Comparison of ENCODE assay signal across 10 cellular contexts in genomic region chr2:236546561-236546961, GRCh38. TPM values are rescaled to one million over a fixed set of nuclear protein-coding genes. Genes with fewer than 3 reads are reported as not detected.
DNase-seq lines count a peak whose midpoint lies in the region; ATAC-seq, FAIRE-seq and TF ChIP-seq lines count a peak whose summit lies in the region.
"Had no signal": no experiment of that assay in that cellular context is flagged by ENCODE, and none has a peak within 500 bp of the region (broad histone marks: within the 10 kb centered on the region; RNA-seq: fewer than 3 reads in every experiment).

No MANE protein-coding gene starts in this region.

- BruUV-seq in IMR-90 (replicated peaks; lab: Mats Ljungman, UMichigan), result no TSS peak

- no peak overlapping the region for H3K56ac ChIP-seq in IMR-90 (ENCODE audit: extremely low read depth, insufficient read depth, low read length)

- TF ChIP-seq POLR2A in IMR-90 (IDR thresholded peaks at IDR 0.05; ENCODE audit: low read depth, low read length) (no peak), gastroesophageal sphincter (IDR thresholded peaks at IDR 0.05) (no peak)

- in situ Hi-C loops in IMR-90 (cut with MboI; ENCODE audit: low sequenced_read_pairs), result no loop called here

- H3K27ac Mint-ChIP-seq in naive thymus-derived CD8-positive, alpha-beta T cell, result peak overlapping the region; percentile 82 to 99 (median 96)

- H3K4me2 ChIP-seq in IMR-90 (ENCODE audit: low read depth, low read length), result no peak overlapping the region

- H3K36me3 ChIP-seq in IMR-90 (ENCODE audit: control insufficient read depth, insufficient read depth, low read length), result no peaks in the 10 kb centered on the region
- H3K36me3 ChIP-seq in gastroesophageal sphincter, result no peaks in the 10 kb centered on the region
- H3K36me3 ChIP-seq: thoracic aorta had no signal

- peaks cover 5 to 28% (median 10%) of the 10 kb centered on the region in 3 donors for H3K36me3 Mint-ChIP-seq in naive thymus-derived CD8-positive, alpha-beta T cell

- intact Hi-C loops in IMR-90 (cut with micrococcal nuclease), result no loop called here

- H3K4me3 ChIP-seq in IMR-90 (ENCODE audit: insufficient read depth, low read depth, low read length) (no peak overlapping the region), gastroesophageal sphincter (no peak overlapping the region)
- H3K4me3 ChIP-seq: thoracic aorta had no signal

- no peak overlapping the region for H3K14ac ChIP-seq in IMR-90 (replicated peaks; ENCODE audit: low read depth, low read length)

- ATAC-seq in IMR-90 (ENCODE audit: low read depth) (no peak), gastroesophageal sphincter (no peak)
- peak; percentile 72 to 78 for ATAC-seq in naive thymus-derived CD8-positive, alpha-beta T cell

- TF ChIP-seq CTCF in IMR-90 (conservative IDR thresholded peaks at IDR 0.05; ENCODE audit: low read depth, low read length) (no peak), gastroesophageal sphincter (IDR thresholded peaks at IDR 0.05) (no peak)

- CTCF ChIA-PET in IMR-90 (lab: Yijun Ruan, JAX), result no interaction called here

- H3K18ac ChIP-seq in IMR-90 (ENCODE audit: low read depth, low read length), result no peak overlapping the region

- H2BK120ac ChIP-seq in IMR-90 (ENCODE audit: low read depth, low read length), result no peak overlapping the region

- H3K23ac ChIP-seq in IMR-90 (ENCODE audit: low read depth, low read length), result no peak overlapping the region

- peaks cover 52 to 98% (median 94%) of the 10 kb centered on the region in 4 donors for H3K4me1 Mint-ChIP-seq in naive thymus-derived CD8-positive, alpha-beta T cell

- H3K4me1 ChIP-seq in IMR-90 (ENCODE audit: control insufficient read depth, insufficient read depth, low read length) (no peaks in the 10 kb centered on the region), gastroesophageal sphincter (no peaks in the 10 kb centered on the region)

- no peak overlapping the region for H2AK5ac ChIP-seq in IMR-90 (ENCODE audit: low read depth, low read length)

- H3K9me3 Mint-ChIP-seq in naive thymus-derived CD8-positive, alpha-beta T cell, result peaks cover 0 to 3% (median 0%) of the 10 kb centered on the region in 9 donors

- no peak overlapping the region for H2BK5ac ChIP-seq in IMR-90 (ENCODE audit: low read depth, low read length, poor library complexity, severe bottlenecking)

- POLR2A ChIA-PET in IMR-90 (lab: Charles Lee; ENCODE audit: unreplicated experiment), result no interaction called here
- POLR2A ChIA-PET in naive thymus-derived CD8-positive, alpha-beta T cell (lab: Charles Lee), result interaction anchor here (1.0 to 6.8 kb wide), 5 partner anchors 9 to 539 kb away, joined by 3 to 73 read pairs (median 6); no protein-coding TSS in a partner anchor

- H2AK9ac ChIP-seq in IMR-90 (replicated peaks; ENCODE audit: low read depth, low read length, poor library complexity), result no peak overlapping the region

- no peaks in the 10 kb centered on the region for H4K20me1 ChIP-seq in IMR-90 (ENCODE audit: insufficient read depth, low read length)

- no peak for DNase-seq in GM18507 (ENCODE audit: extremely low spot score, insufficient read length, low read depth)
- DNase-seq in IMR-90, result no peak
- peak; percentile 50 to 61 for DNase-seq in activated T-cell treated with anti-CD3 and anti-CD28 coated beads, Interleukin-2, amount 50 U/mL, for 48 hours
- DNase-seq in naive thymus-derived CD8-positive, alpha-beta T cell, result peak in 7 of 10 donors; percentile 6 to 67 (median 42)
- DNase-seq in effector CD4-positive, alpha-beta T cell, result no peak
- no peak for DNase-seq in NOMO-1 treated with DMSO at 0.1 percent for 48 hours (lab: John Stamatoyannopoulos, UW; ENCODE audit: unreplicated experiment)
- no peak for DNase-seq in occipital lobe (lab: John Stamatoyannopoulos, UW)
- DNase-seq: KBM-7 had no signal

- no peak overlapping the region for H2BK20ac ChIP-seq in IMR-90 (ENCODE audit: low read depth, low read length)

- dilution Hi-C loops in IMR-90 (cut with HindIII; ENCODE audit: low sequenced_read_pairs, unreplicated experiment), result no loop called here

- H3K79me1 ChIP-seq in IMR-90 (ENCODE audit: low read depth in 1 of 2, low read length in 2 of 2), result no peaks in the 10 kb centered on the region

- H3K9me3 ChIP-seq in IMR-90 (ENCODE audit: control insufficient read depth, insufficient read depth, low read length) (no peaks in the 10 kb centered on the region), gastroesophageal sphincter (peaks cover 0 to 7% (median 0%) of the 10 kb centered on the region in 3 donors)

- no peaks in the 10 kb centered on the region; the same call in none of the 2 replicates for H3K27me3 ChIP-seq in IMR-90 (ENCODE audit: control insufficient read depth, insufficient read depth, low read length)
- H3K27me3 ChIP-seq in gastroesophageal sphincter, result no peaks in the 10 kb centered on the region

- H4K91ac ChIP-seq in IMR-90 (ENCODE audit: insufficient read depth, low read depth, low read length), result no peak overlapping the region

- H3K27ac ChIP-seq in IMR-90 (ENCODE audit: insufficient read depth, low read length) (no peak overlapping the region), gastroesophageal sphincter (no peak overlapping the region)
- H3K27ac ChIP-seq: thoracic aorta had no signal

- H3K27me3 Mint-ChIP-seq in naive thymus-derived CD8-positive, alpha-beta T cell, result no peaks in the 10 kb centered on the region

- WGBS in IMR-90 (ENCODE audit: extremely low coverage in 2 of 2, insufficient read length in 1 of 2), 2 experiments, result 53% methylated on average over 3 of the region's 7 CpGs; no CpG with 5 or more reads in 1 of the 2 experiments
- WGBS in gastroesophageal sphincter (ENCODE audit: low coverage in 1 of 2), 2 donors, result 85% methylated on average over 4 of the region's 7 CpGs; no CpG with 5 or more reads in 1 of the 2 donors

- no peak overlapping the region for H3K9ac ChIP-seq in IMR-90 (ENCODE audit: low read depth, low read length)

- no peak for TF ChIP-seq EP300 in gastroesophageal sphincter (IDR thresholded peaks at IDR 0.05)

- no peak for TF ChIP-seq RAD21 in IMR-90 (IDR thresholded peaks at IDR 0.05; ENCODE audit: low read length)

- no peak overlapping the region for H4K5ac ChIP-seq in IMR-90 (ENCODE audit: low read depth, low read length)

- no peak overlapping the region for H3K4ac ChIP-seq in IMR-90 (ENCODE audit: low read depth, low read length)

- peak overlapping the region; percentile 41 for H2AFZ ChIP-seq in IMR-90 (replicated peaks; ENCODE audit: low read length, poor library complexity)

- H3K9me1 ChIP-seq in IMR-90 (ENCODE audit: insufficient read depth, low read length), result no peaks in the 10 kb centered on the region

- H3K4me3 Mint-ChIP-seq in naive thymus-derived CD8-positive, alpha-beta T cell, result peak overlapping the region; percentile 61 to 84 (median 70)

- peak; percentile 87 for FAIRE-seq in GM18507 (lab: Jason Lieb, UNC)

- no peak overlapping the region for H4K8ac ChIP-seq in IMR-90 (ENCODE audit: low read depth in 2 of 2, low read length in 2 of 2)

- no peak overlapping the region for H2BK15ac ChIP-seq in IMR-90 (ENCODE audit: low read depth, low read length)

TF ChIP-seq in IMR-90, 13 proteins besides CTCF, POLR2A, EP300 and RAD21:
- TF ChIP-seq RCOR1 (IDR thresholded peaks at IDR 0.05; ENCODE audit: insufficient replicate concordance, low read length), result no peak

RNA-seq across cellular contexts. Expression of gene ACKR3, which starts 23.1 kb away (rescaled TPM):
- total RNA-seq in IMR-90 (2012; rRNA removed), result not detected in 2 replicates
- polyA plus RNA-seq in IMR-90 (2012; rRNA removed), result not detected in 2 replicates
- polyA plus RNA-seq in IMR-90 (2012; cell fraction: cytosol; rRNA removed), result not detected in 2 replicates
- 0.32 TPM in 1 of 2 replicates, not detected in the other for polyA plus RNA-seq in IMR-90 (2012; cell fraction: nucleus; rRNA removed; ENCODE audit: low replicate concordance)
- 1 to 10 TPM; 5.0 to 6.1 TPM for total RNA-seq in naive thymus-derived CD8-positive, alpha-beta T cell
- polyA plus RNA-seq in naive thymus-derived CD8-positive, alpha-beta T cell, result 1 to 10 TPM; 2.4 to 5.6 (median 4.2) TPM
- total RNA-seq in gastroesophageal sphincter, result 10 to 100 TPM; 21.0 to 68.5 (median 42.5) TPM
- total RNA-seq in occipital lobe, result 20.3 TPM

Comparison
In these comparisons a context has a peak if more than half of its experiments do, and no peak if none do; other contexts are left out.
1. DNase-seq: peak in activated T-cell treated with anti-CD3 and anti-CD28 coated beads, Interleukin-2, amount 50 U/mL, for 48 hours (2 of 2) and naive thymus-derived CD8-positive, alpha-beta T cell (7 of 10); none in GM18507 (single experiment), IMR-90 (single experiment), effector CD4-positive, alpha-beta T cell (single experiment), NOMO-1 treated with DMSO at 0.1 percent for 48 hours (single experiment) and occipital lobe (single experiment).
2. ATAC-seq: peak in naive thymus-derived CD8-positive, alpha-beta T cell (2 of 2); none in IMR-90 (single experiment) and gastroesophageal sphincter (single experiment).